In the genomic region with DNA sequence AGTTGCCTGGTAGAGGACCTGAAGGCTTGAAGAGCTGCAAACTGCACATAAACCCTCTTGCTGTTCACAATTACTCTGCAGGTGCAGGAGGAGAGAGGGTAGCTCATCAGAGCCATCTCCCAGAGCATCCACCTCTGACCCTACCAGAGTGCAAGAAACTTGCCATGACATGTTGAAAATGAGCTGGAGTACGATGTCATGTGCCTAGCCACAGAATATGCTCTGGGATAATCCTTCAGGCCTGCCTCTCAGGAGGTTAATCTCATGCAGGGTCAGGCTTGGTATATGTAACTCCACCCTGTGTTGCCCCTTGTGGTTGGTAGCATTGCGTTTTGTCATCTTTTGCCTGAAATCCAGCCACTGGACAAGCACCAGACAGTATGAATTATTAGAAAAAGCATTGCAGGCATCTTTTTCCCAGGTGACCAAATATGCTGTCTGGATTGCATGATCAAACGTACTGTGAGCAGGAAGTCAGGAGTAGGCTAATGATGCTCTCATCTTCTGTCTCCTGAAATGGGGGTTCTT, we compare ENCODE assay signal across 11 cellular contexts.
"Had no signal": no experiment of that assay in that cellular context is flagged by ENCODE, and none has a peak within 500 bp of the region (broad histone marks: within the 10 kb centered on the region; RNA-seq: fewer than 3 reads in every experiment).

No MANE protein-coding gene starts in this region.

- H3K27ac ChIP-seq: dorsolateral prefrontal cortex, lower lobe of right lung had no signal

- H3K9me3 Mint-ChIP-seq: activated naive CD4-positive, alpha-beta T cell treated with anti-CD3 and anti-CD28 coated beads, Interleukin-2, amount 50 U/mL, for 72 hours; activated T-cell treated with anti-CD3 and anti-CD28 coated beads, Interleukin-2, amount 50 U/mL, for 4 hours; naive B cell; T-helper 2 cell treated with Interferon-gamma antibody and Interleukin-4, amounts not matched to agents 5 μg/mL and 100 μg/mL, for 36 hours had no signal

- H3K4me3 Mint-ChIP-seq: activated T-cell treated with anti-CD3 and anti-CD28 coated beads, Interleukin-2, amount 50 U/mL, for 4 hours; naive B cell; T-helper 2 cell treated with Interferon-gamma antibody and Interleukin-4, amounts not matched to agents 5 μg/mL and 100 μg/mL, for 36 hours had no signal

- H3K9me3 ChIP-seq: lower lobe of right lung had no signal

- H3K36me3 ChIP-seq: lower lobe of right lung had no signal

- ATAC-seq: activated T-cell treated with anti-CD3 and anti-CD28 coated beads, Interleukin-2, amount 50 U/mL, for 4 hours; lower lobe of right lung; right cardiac atrium had no signal

- H3K27ac Mint-ChIP-seq: activated naive CD4-positive, alpha-beta T cell treated with anti-CD3 and anti-CD28 coated beads, Interleukin-2, amount 50 U/mL, for 72 hours; naive B cell; T-helper 2 cell treated with Interferon-gamma antibody and Interleukin-4, amounts not matched to agents 5 μg/mL and 100 μg/mL, for 36 hours had no signal

- H3K4me3 ChIP-seq: dorsolateral prefrontal cortex, lower lobe of right lung had no signal

- H3K36me3 Mint-ChIP-seq: activated naive CD4-positive, alpha-beta T cell treated with anti-CD3 and anti-CD28 coated beads, Interleukin-2, amount 50 U/mL, for 72 hours; naive B cell had no signal

- DNase-seq: activated CD4-positive, alpha-beta T cell treated with anti-CD3 and anti-CD28 coated beads, Interleukin-2, amount 50 U/mL, for 48 hours; activated effector memory CD4-positive, alpha-beta T cell treated with anti-CD3 and anti-CD28 coated beads, Interleukin-2, amount 50 U/mL, for 16 hours; activated T-cell treated with anti-CD3 and anti-CD28 coated beads, Interleukin-2, amount 50 U/mL, for 4 hours; anterior cingulate cortex; dorsolateral prefrontal cortex; lower lobe of right lung; naive B cell; posterior cingulate gyrus; right cardiac atrium had no signal

- H3K4me1 ChIP-seq: lower lobe of right lung had no signal
